1 cellular context compared by ENCODE assay signal in the genomic region with DNA sequence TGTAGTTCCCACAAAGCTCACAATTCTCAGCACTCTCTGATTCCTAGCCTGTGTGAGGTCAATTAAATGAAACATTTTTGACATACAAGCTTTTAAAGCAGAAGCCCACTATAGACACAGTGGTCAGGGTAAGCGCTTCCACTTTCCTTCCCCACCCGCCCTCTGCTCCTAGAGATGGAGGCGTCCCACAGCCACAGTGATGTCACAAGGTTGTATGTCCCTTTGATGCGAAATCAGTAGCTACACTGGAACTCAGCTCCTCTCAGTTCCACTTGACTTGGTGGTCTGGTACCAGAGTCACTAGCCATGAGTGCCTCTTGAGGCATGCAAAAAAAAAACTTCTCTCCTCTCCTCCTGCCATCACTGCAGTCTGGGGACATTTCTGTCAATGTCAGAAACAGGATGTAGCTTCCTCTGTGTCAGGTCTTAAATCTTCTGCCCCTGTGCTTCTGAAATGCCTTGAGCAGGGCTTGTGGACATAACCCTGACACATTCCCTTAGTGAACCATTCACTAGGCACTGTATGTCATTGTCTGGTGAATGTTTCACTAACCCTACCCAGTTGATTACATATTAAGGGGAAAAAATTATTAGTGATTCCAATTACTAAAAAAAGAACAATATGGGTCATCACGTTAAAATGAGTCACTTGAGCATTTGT.
TF ChIP-seq lines count a peak whose summit lies in the region.

No MANE protein-coding gene starts in this region.

TF ChIP-seq in A549, 52 proteins besides CTCF, POLR2A, EP300 and RAD21 (continued from another document):
- no peak for TF ChIP-seq EHMT2 (IDR thresholded peaks at IDR 0.05; ENCODE audit: low read depth)
- no peak for TF ChIP-seq MAFK (IDR thresholded peaks at IDR 0.05; ENCODE audit: partially characterized antibody)
- no peak for TF ChIP-seq ZFP36 (IDR thresholded peaks at IDR 0.05; ENCODE audit: borderline replicate concordance, partially characterized antibody)
- no peak for TF ChIP-seq ELK1 (IDR thresholded peaks at IDR 0.05; ENCODE audit: low read depth, low read length)
- no peak for TF ChIP-seq CBX8 (IDR thresholded peaks at IDR 0.05)
- TF ChIP-seq, protein P1, sequence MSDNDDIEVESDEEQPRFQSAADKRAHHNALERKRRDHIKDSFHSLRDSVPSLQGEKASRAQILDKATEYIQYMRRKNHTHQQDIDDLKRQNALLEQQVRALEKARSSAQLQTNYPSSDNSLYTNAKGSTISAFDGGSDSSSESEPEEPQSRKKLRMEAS (IDR thresholded peaks at IDR 0.05) = peak; percentile 45; the same call in 1 of the 2 replicates
- no peak for TF ChIP-seq KDM5A (IDR thresholded peaks at IDR 0.05)
- TF ChIP-seq CBX2 (IDR thresholded peaks at IDR 0.05; ENCODE audit: borderline replicate concordance, low read depth) = no peak
- no peak for TF ChIP-seq RCOR1 (IDR thresholded peaks at IDR 0.05; ENCODE audit: low read depth, low read length)
- peak in 1 of 2 experiments; percentile 66; a peak in 1 of 4 replicates for TF ChIP-seq CEBPB (IDR thresholded peaks at IDR 0.05)
- TF ChIP-seq NFE2L2 (conservative IDR thresholded peaks at IDR 0.05; ENCODE audit: low read length) = no peak
- no peak for TF ChIP-seq HOXB13 (CRISPR knock-in tag; IDR thresholded peaks at IDR 0.05; ENCODE audit: low read depth)
- no peak for TF ChIP-seq RNF2 (IDR thresholded peaks at IDR 0.05; ENCODE audit: borderline replicate concordance, low read depth)
- no peak; the same call in 1 of the 2 replicates for TF ChIP-seq REST (IDR thresholded peaks at IDR 0.05)
- TF ChIP-seq ZSCAN20 (CRISPR knock-in tag; IDR thresholded peaks at IDR 0.05) = no peak
- TF ChIP-seq NPAS2 (CRISPR knock-in tag; IDR thresholded peaks at IDR 0.05; ENCODE audit: borderline replicate concordance) = no peak
- TF ChIP-seq NR3C1 (IDR thresholded peaks at IDR 0.05) = no peak
- no peak for TF ChIP-seq CHD2 (IDR thresholded peaks at IDR 0.05; ENCODE audit: low read length, partially characterized antibody)
- no peak for TF ChIP-seq ESRRA (IDR thresholded peaks at IDR 0.05; ENCODE audit: borderline replicate concordance, low read length)
- TF ChIP-seq HDAC2 (IDR thresholded peaks at IDR 0.05) = no peak
- no peak for TF ChIP-seq CHD4 (IDR thresholded peaks at IDR 0.05; ENCODE audit: borderline replicate concordance)
- TF ChIP-seq JUNB (IDR thresholded peaks at IDR 0.05) = peak; percentile 86
- peak; percentile 28; the same call in 2 of the 3 replicates for TF ChIP-seq SMC3 (IDR thresholded peaks at IDR 0.05)
- TF ChIP-seq, protein P2, sequence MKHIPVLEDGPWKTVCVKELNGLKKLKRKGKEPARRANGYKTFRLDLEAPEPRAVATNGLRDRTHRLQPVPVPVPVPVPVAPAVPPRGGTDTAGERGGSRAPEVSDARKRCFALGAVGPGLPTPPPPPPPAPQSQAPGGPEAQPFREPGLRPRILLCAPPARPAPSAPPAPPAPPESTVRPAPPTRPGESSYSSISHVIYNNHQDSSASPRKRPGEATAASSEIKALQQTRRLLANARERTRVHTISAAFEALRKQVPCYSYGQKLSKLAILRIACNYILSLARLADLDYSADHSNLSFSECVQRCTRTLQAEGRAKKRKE (CRISPR knock-in tag; IDR thresholded peaks at IDR 0.05; ENCODE audit: low read depth) = no peak
- TF ChIP-seq TP53 (CRISPR knock-in tag; IDR thresholded peaks at IDR 0.05) = no peak
- TF ChIP-seq HEYL (CRISPR knock-in tag; IDR thresholded peaks at IDR 0.05) = no peak
- no peak for TF ChIP-seq RFX5 (IDR thresholded peaks at IDR 0.05)
- TF ChIP-seq HOXB5 (CRISPR knock-in tag; IDR thresholded peaks at IDR 0.05) = no peak
- peak; percentile 19; the same call in 1 of the 2 replicates for TF ChIP-seq MYC (IDR thresholded peaks at IDR 0.05; ENCODE audit: borderline replicate concordance, low read length)
- TF ChIP-seq JUN (IDR thresholded peaks at IDR 0.05) = peak; percentile 50 to 81; a peak in 3 of 5 replicates
- TF ChIP-seq, protein P3, sequence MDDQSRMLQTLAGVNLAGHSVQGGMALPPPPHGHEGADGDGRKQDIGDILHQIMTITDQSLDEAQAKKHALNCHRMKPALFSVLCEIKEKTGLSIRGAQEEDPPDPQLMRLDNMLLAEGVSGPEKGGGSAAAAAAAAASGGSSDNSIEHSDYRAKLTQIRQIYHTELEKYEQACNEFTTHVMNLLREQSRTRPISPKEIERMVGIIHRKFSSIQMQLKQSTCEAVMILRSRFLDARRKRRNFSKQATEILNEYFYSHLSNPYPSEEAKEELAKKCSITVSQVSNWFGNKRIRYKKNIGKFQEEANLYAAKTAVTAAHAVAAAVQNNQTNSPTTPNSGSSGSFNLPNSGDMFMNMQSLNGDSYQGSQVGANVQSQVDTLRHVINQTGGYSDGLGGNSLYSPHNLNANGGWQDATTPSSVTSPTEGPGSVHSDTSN (IDR thresholded peaks at IDR 0.05) = peak; percentile 49; the same call in 1 of the 2 replicates
- TF ChIP-seq, protein P4, sequence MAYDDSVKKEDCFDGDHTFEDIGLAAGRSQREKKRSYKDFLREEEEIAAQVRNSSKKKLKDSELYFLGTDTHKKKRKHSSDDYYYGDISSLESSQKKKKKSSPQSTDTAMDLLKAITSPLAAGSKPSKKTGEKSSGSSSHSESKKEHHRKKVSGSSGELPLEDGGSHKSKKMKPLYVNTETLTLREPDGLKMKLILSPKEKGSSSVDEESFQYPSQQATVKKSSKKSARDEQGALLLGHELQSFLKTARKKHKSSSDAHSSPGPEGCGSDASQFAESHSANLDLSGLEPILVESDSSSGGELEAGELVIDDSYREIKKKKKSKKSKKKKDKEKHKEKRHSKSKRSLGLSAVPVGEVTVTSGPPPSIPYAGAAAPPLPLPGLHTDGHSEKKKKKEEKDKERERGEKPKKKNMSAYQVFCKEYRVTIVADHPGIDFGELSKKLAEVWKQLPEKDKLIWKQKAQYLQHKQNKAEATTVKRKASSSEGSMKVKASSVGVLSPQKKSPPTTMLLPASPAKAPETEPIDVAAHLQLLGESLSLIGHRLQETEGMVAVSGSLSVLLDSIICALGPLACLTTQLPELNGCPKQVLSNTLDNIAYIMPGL (CRISPR knock-in tag; IDR thresholded peaks at IDR 0.05; ENCODE audit: borderline replicate concordance) = no peak
